10 cellular contexts compared by ENCODE assay signal in genomic region chr10:6062101-6062771, GRCh38. TPM values are rescaled to one million over a fixed set of nuclear protein-coding genes. Genes with fewer than 3 reads are reported as not detected.
A peak's percentile ranks its signal among the peaks of the same experiment; 100 is the strongest.
DNase-seq lines count a peak whose midpoint lies in the region; ATAC-seq and TF ChIP-seq lines count a peak whose summit lies in the region.
"Had no signal": no experiment of that assay in that cellular context is flagged by ENCODE, and none has a peak within 500 bp of the region (broad histone marks: within the 10 kb centered on the region; RNA-seq: fewer than 3 reads in every experiment).

IL2RA (minus strand) TSS chr10:6062367; CDS start chr10:6062151, 216 bp downstream.

- TF ChIP-seq CTCF in smooth muscle cell (IDR thresholded peaks at IDR 0.05; ENCODE audit: borderline replicate concordance, insufficient read depth, poor library complexity, severe bottlenecking) = no peak

- peak; percentile 71 for ATAC-seq in activated CD8-positive, alpha-beta memory T cell treated with anti-CD3 and anti-CD28 coated beads, Interleukin-2, amount 10 ng/mL, durations not matched to agents 7 days and 5 days
- ATAC-seq in stimulated activated memory B cell treated with anti-CD40 and anti-IgM and Interleukin-4, amounts not matched to agents 10 μg/mL and 1 μg/mL and 100 μg/mL, for 72 hours = peak; percentile 68
- ATAC-seq in HG03520 (IDR thresholded peaks at IDR 0.05; ENCODE audit: unreplicated experiment) (no peak), GM21723 (IDR thresholded peaks at IDR 0.05; ENCODE audit: unreplicated experiment) (no peak)

- no peaks in the 10 kb centered on the region for H3K9me3 ChIP-seq in smooth muscle cell (replicated peaks; ENCODE audit: low read depth)

- CTCF ChIA-PET in activated CD8-positive, alpha-beta memory T cell treated with anti-CD3 and anti-CD28 coated beads, Interleukin-2, amount 10 ng/mL, durations not matched to agents 7 days and 5 days (lab: Charles Lee) = interaction anchor here (0.7 to 4.7 kb wide), 8 partner anchors 10 to 340 kb away, joined by 4 to 34 read pairs (median 6); partner anchors contain the start of gene IL15RA

- H3K27me3 ChIP-seq in smooth muscle cell (ENCODE audit: low read depth) = peaks cover 28% of the 10 kb centered on the region

- no peak within 1 kb of the TSS for H3K4me3 ChIP-seq in smooth muscle cell

- H3K4me3 Mint-ChIP-seq in activated CD8-positive, alpha-beta memory T cell treated with anti-CD3 and anti-CD28 coated beads, Interleukin-2, amount 10 ng/mL, durations not matched to agents 7 days and 5 days = peak within 1 kb of the TSS; percentile 88
- H3K4me3 Mint-ChIP-seq in stimulated activated memory B cell treated with anti-CD40 and anti-IgM and Interleukin-4, amounts not matched to agents 10 μg/mL and 1 μg/mL and 100 μg/mL, for 72 hours = peak within 1 kb of the TSS; percentile 97

- no peaks in the 10 kb centered on the region for H3K4me1 ChIP-seq in smooth muscle cell (ENCODE audit: low read depth)

- H3F3A ChIP-seq in smooth muscle cell (ENCODE audit: low read depth) = no peaks in the 10 kb centered on the region

- no peaks in the 10 kb centered on the region for H3K36me3 ChIP-seq in smooth muscle cell (ENCODE audit: low read depth)

- in situ Hi-C loops in KBM-7 (cut with MboI; ENCODE audit: low pct_unique_long_range_greater_than_20kb, low sequenced_read_pairs) = no loop called here

- H4K20me1 ChIP-seq in smooth muscle cell (ENCODE audit: low read depth) = no peaks in the 10 kb centered on the region

- no peak within 1 kb of the TSS for H2AFZ ChIP-seq in smooth muscle cell (ENCODE audit: low read depth)

- WGBS in smooth muscle cell (ENCODE audit: low lambda C conversion rate) = 88% methylated on average over 18 of the region's 18 CpGs

- DNase-seq in KBM-7 (peak; percentile 72), islet precursor cell (peak; percentile 50), smooth muscle cell (lab: John Stamatoyannopoulos, UW; ENCODE audit: unreplicated experiment) (no peak), NCI-H2171 (lab: John Stamatoyannopoulos, UW) (no peak)
- peak; percentile 84 for DNase-seq in activated CD8-positive, alpha-beta memory T cell treated with anti-CD3 and anti-CD28 coated beads, Interleukin-2, amount 10 ng/mL, durations not matched to agents 7 days and 5 days
- DNase-seq: NCI-H510A treated with DMSO at 0.1 percent for 48 hours had no signal

- no peak within 1 kb of the TSS for H3K4me2 ChIP-seq in smooth muscle cell

- no peaks in the 10 kb centered on the region for H3K27me3 Mint-ChIP-seq in activated CD8-positive, alpha-beta memory T cell treated with anti-CD3 and anti-CD28 coated beads, Interleukin-2, amount 10 ng/mL, durations not matched to agents 7 days and 5 days
- H3K27me3 Mint-ChIP-seq in stimulated activated memory B cell treated with anti-CD40 and anti-IgM and Interleukin-4, amounts not matched to agents 10 μg/mL and 1 μg/mL and 100 μg/mL, for 72 hours = no peaks in the 10 kb centered on the region

- peaks cover 68% of the 10 kb centered on the region for H3K4me1 Mint-ChIP-seq in activated CD8-positive, alpha-beta memory T cell treated with anti-CD3 and anti-CD28 coated beads, Interleukin-2, amount 10 ng/mL, durations not matched to agents 7 days and 5 days
- H3K4me1 Mint-ChIP-seq in stimulated activated memory B cell treated with anti-CD40 and anti-IgM and Interleukin-4, amounts not matched to agents 10 μg/mL and 1 μg/mL and 100 μg/mL, for 72 hours = peaks cover 71% of the 10 kb centered on the region

- H3K27ac Mint-ChIP-seq in activated CD8-positive, alpha-beta memory T cell treated with anti-CD3 and anti-CD28 coated beads, Interleukin-2, amount 10 ng/mL, durations not matched to agents 7 days and 5 days = peak within 1 kb of the TSS; percentile 88
- H3K27ac Mint-ChIP-seq in stimulated activated memory B cell treated with anti-CD40 and anti-IgM and Interleukin-4, amounts not matched to agents 10 μg/mL and 1 μg/mL and 100 μg/mL, for 72 hours = peak within 1 kb of the TSS; percentile 93

- H3K36me3 Mint-ChIP-seq in activated CD8-positive, alpha-beta memory T cell treated with anti-CD3 and anti-CD28 coated beads, Interleukin-2, amount 10 ng/mL, durations not matched to agents 7 days and 5 days = peaks cover 50% of the 10 kb centered on the region
- peaks cover 8% of the 10 kb centered on the region for H3K36me3 Mint-ChIP-seq in stimulated activated memory B cell treated with anti-CD40 and anti-IgM and Interleukin-4, amounts not matched to agents 10 μg/mL and 1 μg/mL and 100 μg/mL, for 72 hours

- H3K79me2 ChIP-seq in smooth muscle cell (ENCODE audit: low read depth) = no peaks in the 10 kb centered on the region

- H3K9me3 Mint-ChIP-seq in activated CD8-positive, alpha-beta memory T cell treated with anti-CD3 and anti-CD28 coated beads, Interleukin-2, amount 10 ng/mL, durations not matched to agents 7 days and 5 days (ENCODE audit: low read depth) = no peaks in the 10 kb centered on the region
- no peaks in the 10 kb centered on the region for H3K9me3 Mint-ChIP-seq in stimulated activated memory B cell treated with anti-CD40 and anti-IgM and Interleukin-4, amounts not matched to agents 10 μg/mL and 1 μg/mL and 100 μg/mL, for 72 hours

- no peak within 1 kb of the TSS for H3K27ac ChIP-seq in smooth muscle cell (ENCODE audit: low read depth)

- H3K9ac ChIP-seq in smooth muscle cell (ENCODE audit: low read depth) = no peak within 1 kb of the TSS

RNA-seq across cellular contexts. Expression of gene IL2RA, which starts in this region (rescaled TPM):
- total RNA-seq in activated CD8-positive, alpha-beta memory T cell treated with anti-CD3 and anti-CD28 coated beads, Interleukin-2, amount 10 ng/mL, durations not matched to agents 7 days and 5 days = 100 to 1,000 TPM; 302 to 832 TPM
- total RNA-seq in smooth muscle cell = not detected in 2 replicates
- not detected in 2 replicates for polyA plus RNA-seq in smooth muscle cell
- total RNA-seq: pulmonary artery endothelial cell had no signal

Comparison
In these comparisons a context has a peak if more than half of its experiments do, and no peak if none do; other contexts are left out.
1. RNA of gene IL2RA (total RNA-seq): 302 to 832 TPM in activated CD8-positive, alpha-beta memory T cell treated with anti-CD3 and anti-CD28 coated beads, Interleukin-2, amount 10 ng/mL, durations not matched to agents 7 days and 5 days; not detected in smooth muscle cell; every median in the first group is over 100 times any median in the second.
2. DNase-seq: peak in KBM-7 (single experiment), activated CD8-positive, alpha-beta memory T cell treated with anti-CD3 and anti-CD28 coated beads, Interleukin-2, amount 10 ng/mL, durations not matched to agents 7 days and 5 days (single experiment) and islet precursor cell (single experiment); none in smooth muscle cell (single experiment) and NCI-H2171 (single experiment).
3. ATAC-seq: peak in activated CD8-positive, alpha-beta memory T cell treated with anti-CD3 and anti-CD28 coated beads, Interleukin-2, amount 10 ng/mL, durations not matched to agents 7 days and 5 days (single experiment) and stimulated activated memory B cell treated with anti-CD40 and anti-IgM and Interleukin-4, amounts not matched to agents 10 μg/mL and 1 μg/mL and 100 μg/mL, for 72 hours (single experiment); none in HG03520 (single experiment) and GM21723 (single experiment).